ENCODE assay signal across 1 cellular context in genomic region chr10:97012470-97012869, GRCh38.
TF ChIP-seq lines count a peak whose summit lies in the region.

No MANE protein-coding gene starts in this region.

TF ChIP-seq in H1, 55 proteins besides CTCF, POLR2A, EP300 and RAD21:
- TF ChIP-seq JUND (IDR thresholded peaks at IDR 0.05; ENCODE audit: low read length) (no peak), KDM4A (IDR thresholded peaks at IDR 0.05; ENCODE audit: low read depth, low read length, severe bottlenecking) (no peak)
